8 cellular contexts compared by ENCODE assay signal in genomic region chr2:212052412-212053159, GRCh38.
A peak's percentile ranks its signal among the peaks of the same experiment; 100 is the strongest.
DNase-seq lines count a peak whose midpoint lies in the region; ATAC-seq and TF ChIP-seq lines count a peak whose summit lies in the region.

No MANE protein-coding gene starts in this region.

- H3K4me1 ChIP-seq in Caco-2: no peaks in the 10 kb centered on the region

- CTCF ChIA-PET in Caco-2 (lab: Charles Lee): no interaction called here

- no peaks in the 10 kb centered on the region for H3K4me1 Mint-ChIP-seq in Caco-2 (ENCODE audit: low read depth, unreplicated experiment)

- peaks cover 3% of the 10 kb centered on the region for H3K27me3 Mint-ChIP-seq in Caco-2 (ENCODE audit: insufficient read depth, unreplicated experiment)

- no peaks in the 10 kb centered on the region for H3K36me3 ChIP-seq in Caco-2 (ENCODE audit: control insufficient read depth, insufficient read depth, low read length)

- POLR2A ChIA-PET in Caco-2 (lab: Charles Lee): no interaction called here

- no peaks in the 10 kb centered on the region for H3K36me3 Mint-ChIP-seq in Caco-2 (ENCODE audit: insufficient read depth, unreplicated experiment)

- H3K9me3 ChIP-seq in Caco-2: 0 out of 2 replicates have a peak, but pooled peaks cover 4% of the 10 kb centered on the region

- intact Hi-C loops in Caco-2 (cut with micrococcal nuclease; ENCODE audit: unreplicated experiment): no loop called here

- no peak overlapping the region for H3K4me3 Mint-ChIP-seq in Caco-2 (ENCODE audit: unreplicated experiment)

- DNase-seq in HFF-Myc (ENCODE audit: extremely low read depth, low read depth): peak; percentile 52
- peak; percentile 71 for DNase-seq in NB4 (ENCODE audit: low read depth)
- peak; percentile 80 for DNase-seq in fibroblast of pulmonary artery (ENCODE audit: low read depth)
- DNase-seq in GOT3 (lab: John Stamatoyannopoulos, UW): no peak
- DNase-seq in Caco-2: no peak

- no peak for TF ChIP-seq CTCF in HFF-Myc (IDR thresholded peaks at IDR 0.05; ENCODE audit: low read depth, low read length, missing control alignments)
- TF ChIP-seq CTCF in NB4 (IDR thresholded peaks at IDR 0.05; ENCODE audit: low read depth, low read length): no peak
- no peak for TF ChIP-seq CTCF in fibroblast of pulmonary artery (IDR thresholded peaks at IDR 0.05; ENCODE audit: low read length, missing control alignments)
- TF ChIP-seq CTCF in Caco-2 (IDR thresholded peaks at IDR 0.05; ENCODE audit: insufficient read depth in 1 of 2, low read depth in 1 of 2, low read length in 1 of 2, severe bottlenecking in 1 of 2, unreplicated experiment in 1 of 2): no peak

- H3K9me3 Mint-ChIP-seq in Caco-2 (ENCODE audit: unreplicated experiment): peaks cover 45% of the 10 kb centered on the region

- H3K27ac Mint-ChIP-seq in Caco-2 (ENCODE audit: unreplicated experiment): no peak overlapping the region

- ATAC-seq in GM18505 (IDR thresholded peaks at IDR 0.05; ENCODE audit: unreplicated experiment) (peak; percentile 77), GM19328 (IDR thresholded peaks at IDR 0.05; ENCODE audit: unreplicated experiment) (no peak), GM18867 (IDR thresholded peaks at IDR 0.05; ENCODE audit: unreplicated experiment) (no peak)

- H3K4me3 ChIP-seq in HFF-Myc (replicated peaks; ENCODE audit: low read depth, low read length): no peak overlapping the region
- no peak overlapping the region for H3K4me3 ChIP-seq in NB4 (ENCODE audit: low read depth, low read length)
- H3K4me3 ChIP-seq in fibroblast of pulmonary artery (replicated peaks; ENCODE audit: low read depth, low read length): no peak overlapping the region
- no peak overlapping the region for H3K4me3 ChIP-seq in Caco-2 (ENCODE audit: low read depth, low read length)

- BruUV-seq in Caco-2 (replicated peaks; lab: Mats Ljungman, UMichigan): no TSS peak

- H3K27me3 ChIP-seq in Caco-2 (replicated peaks; ENCODE audit: control insufficient read depth, insufficient read depth, low read length): no peaks in the 10 kb centered on the region

- no peak for TF ChIP-seq POLR2A in GM18505 (IDR thresholded peaks at IDR 0.05; ENCODE audit: borderline replicate concordance, extremely low read depth, insufficient read depth, insufficient read length)
- no peak for TF ChIP-seq POLR2A in NB4 (IDR thresholded peaks at IDR 0.05; ENCODE audit: extremely low read depth, insufficient read length)

Comparison
In these comparisons a context has a peak if more than half of its experiments do, and no peak if none do; other contexts are left out.
1. DNase-seq: peak in HFF-Myc (single experiment), NB4 (single experiment) and fibroblast of pulmonary artery (single experiment); none in GOT3 (single experiment) and Caco-2 (0 of 2).